In the genomic region with DNA sequence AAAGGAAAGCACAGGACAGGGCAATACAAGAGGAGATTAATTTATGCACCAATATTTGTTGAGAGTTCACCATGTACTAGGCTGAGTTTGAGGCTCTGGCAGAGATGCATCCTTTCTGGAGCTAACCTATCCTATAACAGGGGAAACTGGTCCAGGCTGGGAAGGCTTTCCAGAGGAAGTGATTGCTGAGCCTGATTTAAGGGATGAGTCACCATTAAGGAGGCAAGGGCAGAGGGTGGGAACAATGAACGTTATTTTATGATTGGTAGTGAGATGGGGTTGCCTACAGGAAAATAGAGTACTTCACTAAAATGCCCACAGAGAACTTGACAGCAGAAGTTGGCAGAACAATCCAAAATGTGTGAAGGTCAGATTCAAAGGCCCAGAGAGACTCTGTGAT, we compare ENCODE assay signal across 16 cellular contexts.
DNase-seq lines count a peak whose midpoint lies in the region; ATAC-seq and TF ChIP-seq lines count a peak whose summit lies in the region.
"Had no signal": no experiment of that assay in that cellular context is flagged by ENCODE, and none has a peak within 500 bp of the region (broad histone marks: within the 10 kb centered on the region; RNA-seq: fewer than 3 reads in every experiment).

No MANE protein-coding gene starts in this region.

- peak in 4 of 8 donors; percentile 16 to 54 (median 52) for ATAC-seq in heart right ventricle
- no peak for ATAC-seq in Right ventricle myocardium inferior
- peak; percentile 15 for ATAC-seq in upper lobe of right lung
- ATAC-seq: CD8-positive, alpha-beta T cell; sciatic nerve had no signal

- H3K27me3 ChIP-seq in heart right ventricle (no peaks in the 10 kb centered on the region), layer of hippocampus (ENCODE audit: control insufficient read depth, insufficient read depth, low read length) (no peaks in the 10 kb centered on the region), upper lobe of right lung (no peaks in the 10 kb centered on the region), stomach (no peaks in the 10 kb centered on the region)

- TF ChIP-seq CTCF in heart right ventricle (IDR thresholded peaks at IDR 0.05) (no peak), upper lobe of right lung (IDR thresholded peaks at IDR 0.05) (no peak), stomach (IDR thresholded peaks at IDR 0.05) (no peak)

- H3K4me3 ChIP-seq in heart right ventricle (no peak overlapping the region), upper lobe of right lung (no peak overlapping the region), stomach (no peak overlapping the region)

- TF ChIP-seq EP300 in stomach (IDR thresholded peaks at IDR 0.05), result no peak

- H3K36me3 ChIP-seq in heart right ventricle (no peaks in the 10 kb centered on the region), upper lobe of right lung (no peaks in the 10 kb centered on the region), stomach (no peaks in the 10 kb centered on the region)

- intact Hi-C loops in heart right ventricle (cut with DNase I) (loop anchor here in 3 of 10 donors (10.0 kb wide), 1 partner anchor 137 kb away; the partner anchor contains the start of gene PLPP3 (in 3 of the 3)), Right ventricle myocardium inferior (cut with DNase I) (loop anchor here (5.0 kb wide), 2 partner anchors 61 to 69 kb away; no protein-coding TSS in a partner anchor), upper lobe of right lung (cut with DNase I) (no loop called here), stomach (cut with DNase I; ENCODE audit: low total_unique reads) (no loop called here)

- H3K9me3 ChIP-seq in heart right ventricle (no peaks in the 10 kb centered on the region), upper lobe of right lung (no peaks in the 10 kb centered on the region), stomach (no peaks in the 10 kb centered on the region)

- DNase-seq in heart right ventricle, result no peak
- no peak for DNase-seq in Right ventricle myocardium inferior (ENCODE audit: missing footprints)
- DNase-seq in caudate nucleus (lab: John Stamatoyannopoulos, UW), result no peak
- no peak for DNase-seq in upper lobe of right lung
- no peak for DNase-seq in stimulated activated CD8-positive, alpha-beta memory T cell treated with anti-CD3 and anti-CD28 coated beads, Interleukin-4, amount 100 ng/mL, for 48 hours
- no peak for DNase-seq in D341Med (ENCODE audit: low spot score)
- no peak for DNase-seq in stomach
- DNase-seq: activated CD8-positive, alpha-beta memory T cell treated with anti-CD3 and anti-CD28 coated beads, Interleukin-2, amount 50 U/mL, for 4 hours; activated naive CD4-positive, alpha-beta T cell treated with anti-CD3 and anti-CD28 coated beads, Interleukin-2, amount 50 U/mL, for 16 hours; CD8-positive, alpha-beta T cell; left cardiac atrium; NCI-H1417; NCI-H446 treated with DMSO at 0.1 percent for 48 hours; stimulated activated CD4-positive, alpha-beta T cell treated with anti-CD3 and anti-CD28 coated beads, Interleukin-4, amount 100 ng/mL, for 24 hours had no signal

- WGBS in heart right ventricle, 2 donors, result 27 to 41% methylated on average over 1 of the region's 1 CpG
- WGBS in stomach, 5 donors, result 32 to 49% (median 37%) methylated on average over 1 of the region's 1 CpG

- no peak for TF ChIP-seq POLR2A in stomach (IDR thresholded peaks at IDR 0.05)

- peaks cover 4 to 71% (median 39%) of the 10 kb centered on the region in 9 donors for H3K4me1 ChIP-seq in heart right ventricle
- no peaks in the 10 kb centered on the region for H3K4me1 ChIP-seq in upper lobe of right lung
- peaks cover 6 to 32% (median 19%) of the 10 kb centered on the region in 4 donors for H3K4me1 ChIP-seq in stomach

- H3K27ac ChIP-seq in heart right ventricle, result peak overlapping the region in 6 of 10 donors; percentile 75 to 90 (median 76)
- peak overlapping the region; percentile 96 for H3K27ac ChIP-seq in caudate nucleus (ENCODE audit: low read depth, low read length)
- peak overlapping the region; percentile 92 for H3K27ac ChIP-seq in layer of hippocampus (ENCODE audit: low read depth, low read length)
- H3K27ac ChIP-seq in upper lobe of right lung, result no peak overlapping the region
- no peak overlapping the region for H3K27ac ChIP-seq in stomach

Comparison
In these comparisons a context has a peak if more than half of its experiments do, and no peak if none do; other contexts are left out.
1. H3K27ac ChIP-seq: peak in heart right ventricle (6 of 10), caudate nucleus (single experiment) and layer of hippocampus (single experiment); none in upper lobe of right lung (single experiment) and stomach (0 of 5).